In the genomic region with DNA sequence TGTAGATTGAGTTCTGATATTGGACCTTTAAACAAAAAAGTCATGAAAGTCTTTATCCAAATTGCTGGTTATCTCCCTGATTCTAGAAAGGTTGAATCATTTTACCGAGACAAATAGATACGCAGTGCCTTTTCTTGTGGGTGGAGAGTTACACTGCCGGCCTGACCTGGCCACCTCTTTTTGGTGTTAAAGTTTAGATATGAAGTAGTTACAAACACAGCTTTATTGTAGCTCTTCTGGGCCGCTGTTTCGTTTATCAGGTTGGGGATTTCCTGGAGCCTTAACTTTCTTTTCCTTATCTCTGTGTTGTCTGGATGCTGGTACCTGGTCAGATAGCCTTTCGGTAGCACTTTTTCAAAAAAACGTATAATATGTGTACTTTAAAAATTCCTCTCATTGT, we compare ENCODE assay signal across 10 cellular contexts.
"Had no signal": no experiment of that assay in that cellular context is flagged by ENCODE, and none has a peak within 500 bp of the region (broad histone marks: within the 10 kb centered on the region; RNA-seq: fewer than 3 reads in every experiment).

No MANE protein-coding gene starts in this region.

- H3K27me3 Mint-ChIP-seq: activated CD4-positive, alpha-beta T cell treated with anti-CD3 and anti-CD28 coated beads, Interleukin-2, amount 10 ng/mL, durations not matched to agents 7 days and 5 days; activated naive CD4-positive, alpha-beta T cell treated with anti-CD3 and anti-CD28 coated beads, Interleukin-2, amount 50 U/mL, for 24 hours; brain had no signal

- H3K4me1 Mint-ChIP-seq: memory B cell had no signal

- H3K27me3 ChIP-seq: tibial nerve had no signal

- H3K9me3 Mint-ChIP-seq: activated CD4-positive, alpha-beta T cell treated with anti-CD3 and anti-CD28 coated beads, Interleukin-2, amount 10 ng/mL, durations not matched to agents 7 days and 5 days; activated naive CD4-positive, alpha-beta T cell treated with anti-CD3 and anti-CD28 coated beads, Interleukin-2, amount 50 U/mL, for 24 hours; brain; memory B cell had no signal

- H3K4me3 Mint-ChIP-seq: activated CD4-positive, alpha-beta T cell treated with anti-CD3 and anti-CD28 coated beads, Interleukin-2, amount 10 ng/mL, durations not matched to agents 7 days and 5 days; activated naive CD4-positive, alpha-beta T cell treated with anti-CD3 and anti-CD28 coated beads, Interleukin-2, amount 50 U/mL, for 24 hours; brain; memory B cell had no signal

- H3K27ac Mint-ChIP-seq: activated CD4-positive, alpha-beta T cell treated with anti-CD3 and anti-CD28 coated beads, Interleukin-2, amount 10 ng/mL, durations not matched to agents 7 days and 5 days; activated naive CD4-positive, alpha-beta T cell treated with anti-CD3 and anti-CD28 coated beads, Interleukin-2, amount 50 U/mL, for 24 hours; brain; memory B cell had no signal

- H3K27ac ChIP-seq: skin epidermis, tibial nerve had no signal

- H3K36me3 ChIP-seq: tibial nerve had no signal

- H3K4me3 ChIP-seq: skin epidermis, tibial nerve had no signal

- H3K9me3 ChIP-seq: tibial nerve had no signal

- DNase-seq: activated CD4-positive, alpha-beta T cell treated with anti-CD3 and anti-CD28 coated beads, Interleukin-2, amount 10 ng/mL, durations not matched to agents 7 days and 5 days; activated T-cell treated with anti-CD3 and anti-CD28 coated beads for 4 hours; effector memory CD4-positive, alpha-beta T cell; retina; T1000 had no signal

- H3K36me3 Mint-ChIP-seq: activated naive CD4-positive, alpha-beta T cell treated with anti-CD3 and anti-CD28 coated beads, Interleukin-2, amount 50 U/mL, for 24 hours; brain; memory B cell had no signal
